Comparison of ENCODE assay signal across 28 cellular contexts in the genomic region with DNA sequence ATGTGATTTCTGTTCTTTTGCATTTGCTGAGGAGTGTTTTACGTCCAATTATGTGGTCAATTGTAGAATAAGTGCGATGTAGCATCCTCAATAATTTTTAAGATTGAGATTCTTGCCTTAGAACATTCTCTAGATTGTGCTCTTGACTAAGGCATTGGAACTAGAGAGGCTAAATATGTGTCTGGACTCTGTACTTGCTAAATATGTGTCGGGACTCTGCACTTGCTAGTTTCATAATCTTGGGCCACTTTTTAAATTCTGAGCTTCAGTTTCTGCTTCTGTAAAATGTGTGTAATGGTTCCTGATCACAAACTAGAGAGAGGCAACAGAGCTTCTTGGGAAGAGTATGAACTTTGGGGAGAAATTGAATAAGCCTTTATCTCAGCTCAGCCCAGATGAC. TPM values are rescaled to one million over a fixed set of nuclear protein-coding genes. Genes with fewer than 3 reads are reported as not detected.
"Had no signal": no experiment of that assay in that cellular context is flagged by ENCODE, and none has a peak within 500 bp of the region (broad histone marks: within the 10 kb centered on the region; RNA-seq: fewer than 3 reads in every experiment).

No MANE protein-coding gene starts in this region.

- H3K27ac ChIP-seq: colonic mucosa, coronary artery, dorsolateral prefrontal cortex, epithelial cell of prostate, esophagus muscularis mucosa, esophagus squamous epithelium, foreskin keratinocyte, gastrocnemius medialis, gastroesophageal sphincter, heart left ventricle, heart right ventricle had no signal

- H3K36me3 ChIP-seq: colonic mucosa, esophagus muscularis mucosa, esophagus squamous epithelium, gastrocnemius medialis, gastroesophageal sphincter, heart left ventricle, heart right ventricle had no signal

- H3K4me3 ChIP-seq: colonic mucosa, coronary artery, dorsolateral prefrontal cortex, esophagus muscularis mucosa, esophagus squamous epithelium, gastrocnemius medialis, gastroesophageal sphincter, heart left ventricle, heart right ventricle had no signal

- H3K9me3 ChIP-seq: colonic mucosa, esophagus muscularis mucosa, esophagus squamous epithelium, gastrocnemius medialis, gastroesophageal sphincter, heart left ventricle had no signal

- FAIRE-seq: colon, endometrium, endothelial cell of umbilical vein, frontal cortex had no signal

- H3K27me3 ChIP-seq: gastrocnemius medialis had no signal

- H3K4me1 ChIP-seq: colonic mucosa, esophagus muscularis mucosa, esophagus squamous epithelium, foreskin keratinocyte, gastrocnemius medialis, gastroesophageal sphincter had no signal

- ATAC-seq: effector memory CD8-positive, alpha-beta T cell; esophagus mucosa; foreskin keratinocyte; gastrocnemius medialis; gastroesophageal sphincter; heart left ventricle; heart right ventricle had no signal

- DNase-seq: colonic mucosa; cortex of kidney; dermis blood vessel endothelial cell; dorsolateral prefrontal cortex; effector CD4-positive, alpha-beta T cell; effector CD8-positive, alpha-beta T cell; effector memory CD4-positive, alpha-beta T cell; effector memory CD8-positive, alpha-beta T cell; endodermal cell; erythroblast; esophagus squamous epithelium; foreskin fibroblast; foreskin keratinocyte; foreskin melanocyte; gastrocnemius medialis; glutamatergic neuron; head of caudate nucleus; heart left ventricle; heart right ventricle had no signal

RNA-seq across cellular contexts. Expression of a gene that starts 21.6 kb away (rescaled TPM):
- total RNA-seq: foreskin keratinocyte had no signal
- polyA plus RNA-seq: foreskin keratinocyte had no signal
